30 cellular contexts compared by ENCODE assay signal in the genomic region with DNA sequence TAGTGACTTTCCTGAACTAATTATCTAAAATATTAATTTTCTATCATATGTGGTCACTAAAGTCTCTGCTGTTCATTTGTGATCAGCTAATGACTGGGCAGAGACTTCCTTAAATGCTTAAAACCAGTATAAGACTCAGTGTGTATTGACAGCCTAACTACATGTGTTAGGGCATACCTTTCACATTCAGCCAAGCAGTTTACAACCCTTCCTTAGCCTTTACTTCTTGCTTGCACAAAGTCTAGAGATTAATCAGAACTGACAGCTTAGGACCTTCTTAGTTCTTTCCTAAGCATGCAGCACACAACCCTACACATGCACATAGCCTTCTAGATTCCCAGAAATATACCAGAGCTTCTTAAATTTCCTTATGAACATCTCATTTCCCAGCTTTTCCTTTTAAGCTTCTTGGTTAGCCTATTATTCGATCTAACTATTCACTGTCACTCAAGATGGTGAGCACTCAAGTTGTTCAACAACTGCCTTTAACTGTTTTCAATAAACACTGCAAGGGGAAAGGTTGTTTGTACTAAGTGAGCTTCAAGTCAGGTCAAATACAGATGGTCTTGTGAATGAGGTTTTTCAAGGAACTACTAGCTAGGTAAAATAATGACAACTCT. TPM values are rescaled to one million over a fixed set of nuclear protein-coding genes. Genes with fewer than 3 reads are reported as not detected.
A peak's percentile ranks its signal among the peaks of the same experiment; 100 is the strongest.
DNase-seq lines count a peak whose midpoint lies in the region; ATAC-seq, FAIRE-seq and TF ChIP-seq lines count a peak whose summit lies in the region.
"Had no signal": no experiment of that assay in that cellular context is flagged by ENCODE, and none has a peak within 500 bp of the region (broad histone marks: within the 10 kb centered on the region; RNA-seq: fewer than 3 reads in every experiment).

No MANE protein-coding gene starts in this region.

- peaks cover 24% of the 10 kb centered on the region for H3K4me1 Mint-ChIP-seq in activated T-cell treated with anti-CD3 and anti-CD28 coated beads, Interleukin-2, amount 50 U/mL, for 4 hours (ENCODE audit: low read depth)

- H4K20me1 ChIP-seq in OCI-LY7 (ENCODE audit: insufficient read depth, low read length) (no peaks in the 10 kb centered on the region), K562 (replicated peaks; ENCODE audit: control insufficient read depth, insufficient read depth, low read length) (no peaks in the 10 kb centered on the region)

- no peak for TF ChIP-seq POLR2A in K562 (conservative IDR thresholded peaks at IDR 0.05)

- H3K9ac ChIP-seq in K562 (ENCODE audit: insufficient read depth in 1 of 2, low read depth in 2 of 2, low read length in 2 of 2): no peak overlapping the region

- POLR2A ChIA-PET in OCI-LY7 (lab: Charles Lee) (interaction anchor here (0.6 to 6.1 kb wide), 15 partner anchors 8 to 1989 kb away, joined by 3 to 106 read pairs (median 4); partner anchors contain the start of genes EYA3 and PTAFR), K562 (lab: Yijun Ruan, JAX) (interaction anchor here (1.0 to 3.1 kb wide), 5 partner anchors 8 to 134 kb away, joined by 3 to 21 read pairs (median 5); partner anchors contain the start of gene EYA3)

- H3K9me3 ChIP-seq in right cardiac atrium (ENCODE audit: control insufficient read depth, low read length) (no peaks in the 10 kb centered on the region), right atrium auricular region (no peaks in the 10 kb centered on the region), OCI-LY7 (ENCODE audit: low read length) (peaks cover under 1% of the 10 kb centered on the region; the same call in 1 of the 2 replicates), K562 (replicated peaks; ENCODE audit: control insufficient read depth, insufficient read depth, low read depth, low read length) (no peaks in the 10 kb centered on the region)
- H3K9me3 ChIP-seq: gastroesophageal sphincter, mucosa of descending colon, SJSA1, thoracic aorta, uterus had no signal

- H3K9me1 ChIP-seq in K562 (ENCODE audit: control insufficient read depth, insufficient read depth, low read length): no peaks in the 10 kb centered on the region

- H3K27me3 Mint-ChIP-seq in activated T-cell treated with anti-CD3 and anti-CD28 coated beads, Interleukin-2, amount 50 U/mL, for 4 hours (ENCODE audit: low read depth): no peaks in the 10 kb centered on the region
- H3K27me3 Mint-ChIP-seq: activated T-cell treated with anti-CD3 and anti-CD28 coated beads, Interleukin-2, amount 50 U/mL, for 24 hours; IgD-negative memory B cell had no signal

- no peak for TF ChIP-seq RAD21 in K562 (CRISPR knock-in tag; conservative IDR thresholded peaks at IDR 0.05 in 1 of 2, IDR thresholded peaks at IDR 0.05 in 1 of 2)

- DNase-seq in right cardiac atrium (no peak), right atrium auricular region (ENCODE audit: low spot score) (no peak), OCI-LY7 (ENCODE audit: low spot score) (no peak), K562 (ENCODE audit: extremely low read depth in 1 of 4, low spot score in 3 of 4) (no peak), urothelium cell line (ENCODE audit: low spot score) (no peak), 8988T (no peak), cortex of kidney (lab: John Stamatoyannopoulos, UW) (no peak)
- DNase-seq in activated T-cell treated with anti-CD3 and anti-CD28 coated beads, Interleukin-2, amount 50 U/mL, for 4 hours: no peak
- DNase-seq: ACHN; activated CD4-positive, alpha-beta T cell treated with anti-CD3 and anti-CD28 coated beads, Interleukin-2, amount 50 U/mL, for 1 hour; activated CD4-positive, CD25-positive, alpha-beta regulatory T cell; activated naive CD4-positive, alpha-beta T cell treated with anti-CD3 and anti-CD28 coated beads for 36 hours; activated T-cell treated with anti-CD3 and anti-CD28 coated beads, Interleukin-2, amount 50 U/mL, for 24 hours; amniotic stem cell; mammary epithelial cell; mucosa of descending colon; natural killer cell; NCI-H1048; NCI-H1694 treated with DMSO at 0.1 percent for 48 hours; NCI-H446; NCI-H748 treated with DMSO at 0.1 percent for 48 hours; RPMI8226; stimulated activated naive CD4-positive, alpha-beta T cell; uterus had no signal

- H2AFZ ChIP-seq in OCI-LY7 (ENCODE audit: low read length): no peak overlapping the region
- H2AFZ ChIP-seq in K562 (ENCODE audit: low read depth, low read length): no peak overlapping the region
- H2AFZ ChIP-seq: hepatocyte had no signal

- TF ChIP-seq EP300 in K562 (IDR thresholded peaks at IDR 0.05; ENCODE audit: low read length): no peak

- H3K4me1 ChIP-seq in right cardiac atrium (ENCODE audit: control insufficient read depth, insufficient read depth, low read length) (peaks cover 3% of the 10 kb centered on the region), right atrium auricular region (peaks cover 0 to 39% of the 10 kb centered on the region in 2 donors), OCI-LY7 (ENCODE audit: insufficient read depth, low read length, poor library complexity, severe bottlenecking) (peaks cover 100% of the 10 kb centered on the region), K562 (replicated peaks in 1 of 2; ENCODE audit: control insufficient read depth in 2 of 2, insufficient read depth in 2 of 2, low read length in 2 of 2) (peaks cover 4 to 14% of the 10 kb centered on the region in 2 experiments; a peak in 4 of 5 replicates)

- peaks cover 98% of the 10 kb centered on the region for H3K79me2 ChIP-seq in OCI-LY7 (ENCODE audit: insufficient read depth, low read depth, low read length)
- peaks cover 90% of the 10 kb centered on the region for H3K79me2 ChIP-seq in K562 (ENCODE audit: control insufficient read depth, insufficient read depth, low read length)

- H3K27ac ChIP-seq in right cardiac atrium (ENCODE audit: low read length) (peak overlapping the region; percentile 27), right atrium auricular region (peak overlapping the region in 1 of 2 donors; percentile 64), OCI-LY7 (ENCODE audit: low read depth, low read length, poor library complexity, severe bottlenecking) (peak overlapping the region; percentile 84), K562 (ENCODE audit: extremely low read depth, low read depth, low read length) (peak overlapping the region; percentile 49; the same call in 2 of the 3 replicates)
- H3K27ac ChIP-seq: gastroesophageal sphincter, hepatocyte, SJSA1, uterus had no signal

- BruUV-seq in OCI-LY7 (replicated peaks; lab: Mats Ljungman, UMichigan) (no TSS peak), K562 (replicated peaks; lab: Mats Ljungman, UMichigan) (no TSS peak)

- intact Hi-C loops in right cardiac atrium (cut with DNase I) (no loop called here), OCI-LY7 (cut with micrococcal nuclease; ENCODE audit: unreplicated experiment) (loop anchor here (10.0 kb wide), 2 partner anchors 200 to 570 kb away; partner anchors contain the start of genes RNU11, TAF12 and THEMIS2), K562 (cut with micrococcal nuclease) (no loop called here)

- no peak for TF ChIP-seq CTCF in right atrium auricular region (IDR thresholded peaks at IDR 0.05)
- TF ChIP-seq CTCF in OCI-LY7 (conservative IDR thresholded peaks at IDR 0.05; ENCODE audit: low read length): no peak
- TF ChIP-seq CTCF in K562 (IDR thresholded peaks at IDR 0.05 in 2 of 3, conservative IDR thresholded peaks at IDR 0.05 in 1 of 3; ENCODE audit: insufficient read depth in 2 of 3, low read depth in 1 of 3, low read length in 3 of 3): no peak

- H3K9me2 ChIP-seq in OCI-LY7 (ENCODE audit: insufficient read depth, low read length): no peaks in the 10 kb centered on the region

- CTCF ChIA-PET in OCI-LY7 (lab: Charles Lee; ENCODE audit: unreplicated experiment) (interaction anchor here (0.6 to 1.4 kb wide), 3 partner anchors 10 to 1255 kb away, joined by 3 to 4 read pairs (median 3); partner anchors contain the start of gene EYA3), K562 (lab: Yijun Ruan, JAX; ENCODE audit: low intra/inter-chr PET ratio) (interaction anchor here (0.8 kb wide), 1 partner anchor 13 kb away, joined by 3 read pairs; the partner anchor contains the start of gene EYA3)

- peaks cover 5% of the 10 kb centered on the region for H3K36me3 Mint-ChIP-seq in activated T-cell treated with anti-CD3 and anti-CD28 coated beads, Interleukin-2, amount 50 U/mL, for 4 hours (ENCODE audit: insufficient read depth)
- H3K36me3 Mint-ChIP-seq: natural killer cell had no signal

- FAIRE-seq in K562 (lab: Jason Lieb, UNC) (peak; percentile 69), urothelium cell line (lab: Jason Lieb, UNC) (no peak)

- H3K36me3 ChIP-seq in right atrium auricular region: peaks cover 4% of the 10 kb centered on the region
- H3K36me3 ChIP-seq in OCI-LY7 (ENCODE audit: insufficient read depth, low read length): peaks cover 32% of the 10 kb centered on the region
- peaks cover 42% of the 10 kb centered on the region for H3K36me3 ChIP-seq in K562 (ENCODE audit: control insufficient read depth, insufficient read depth, low read length)
- H3K36me3 ChIP-seq: uterus had no signal

- peak overlapping the region; percentile 61 for H3K4me2 ChIP-seq in OCI-LY7 (ENCODE audit: low read length)
- 0 out of 2 replicates have a peak overlapping the region, but pooled peaks have one; percentile 14 for H3K4me2 ChIP-seq in K562 (ENCODE audit: insufficient read depth, low read length)
- H3K4me2 ChIP-seq: hepatocyte had no signal

- H3K4me3 ChIP-seq in right cardiac atrium (ENCODE audit: low read length): no peak overlapping the region
- H3K4me3 ChIP-seq in right atrium auricular region: no peak overlapping the region
- H3K4me3 ChIP-seq in OCI-LY7 (ENCODE audit: low read depth, low read length, poor library complexity, severe bottlenecking): peak overlapping the region; percentile 29
- no peak overlapping the region for H3K4me3 ChIP-seq in K562
- H3K4me3 ChIP-seq: gastroesophageal sphincter, hepatocyte, mucosa of descending colon, SJSA1, thoracic aorta, uterus had no signal

- in situ Hi-C loops in K562 (cut with MboI): no loop called here

- H3K4me3 Mint-ChIP-seq in activated T-cell treated with anti-CD3 and anti-CD28 coated beads, Interleukin-2, amount 50 U/mL, for 4 hours: no peak overlapping the region
- H3K4me3 Mint-ChIP-seq: activated naive CD4-positive, alpha-beta T cell treated with anti-CD3 and anti-CD28 coated beads for 36 hours; activated T-cell treated with anti-CD3 and anti-CD28 coated beads, Interleukin-2, amount 50 U/mL, for 24 hours; natural killer cell; T-helper 1 cell treated with Interleukin-12 subunit alpha and Interleukin-12 subunit beta and Interleukin-4 antibody, amounts not matched to agents 30 μg/mL and 1 μg/mL, for 36 hours had no signal

- ATAC-seq in right cardiac atrium (no peak), K562 (peak; percentile 51)
- ATAC-seq in activated T-cell treated with anti-CD3 and anti-CD28 coated beads, Interleukin-2, amount 50 U/mL, for 4 hours: no peak
- ATAC-seq: gastroesophageal sphincter, mucosa of descending colon, natural killer cell had no signal

- 96% methylated on average over 1 of the region's 1 CpG for WGBS in right cardiac atrium
- WGBS in K562 (ENCODE audit: insufficient coverage, low coverage, missing lambda C conversion rate): 54% methylated on average over 1 of the region's 1 CpG

- H3K9me3 Mint-ChIP-seq in activated T-cell treated with anti-CD3 and anti-CD28 coated beads, Interleukin-2, amount 50 U/mL, for 4 hours: no peaks in the 10 kb centered on the region
- H3K9me3 Mint-ChIP-seq: activated naive CD4-positive, alpha-beta T cell treated with anti-CD3 and anti-CD28 coated beads for 36 hours; activated T-cell treated with anti-CD3 and anti-CD28 coated beads, Interleukin-2, amount 50 U/mL, for 24 hours; IgD-negative memory B cell; natural killer cell; T-helper 1 cell treated with Interleukin-12 subunit alpha and Interleukin-12 subunit beta and Interleukin-4 antibody, amounts not matched to agents 30 μg/mL and 1 μg/mL, for 36 hours had no signal

- H3K27me3 ChIP-seq in right cardiac atrium (ENCODE audit: control insufficient read depth, insufficient read depth): no peaks in the 10 kb centered on the region
- H3K27me3 ChIP-seq in right atrium auricular region: no peaks in the 10 kb centered on the region
- no peaks in the 10 kb centered on the region for H3K27me3 ChIP-seq in K562 (ENCODE audit: control insufficient read depth in 2 of 2, insufficient read depth in 2 of 2, low read length in 2 of 2)
- H3K27me3 ChIP-seq: gastroesophageal sphincter, hepatocyte, SJSA1, uterus had no signal

RNA-seq across cellular contexts. Expression of gene EYA3, which starts 13.4 kb away (rescaled TPM):
- 10 to 100 TPM; 17.4 to 22.7 (median 19.5) TPM for total RNA-seq in right cardiac atrium
- polyA plus RNA-seq in right cardiac atrium: 5.8 TPM
- total RNA-seq in right atrium auricular region: 10 to 100 TPM; 13.6 to 15.6 TPM
- total RNA-seq in OCI-LY7 (2014; rRNA removed; shearing (Covaris generic)): 24.1 and 29.0 TPM in 2 replicates
- 104 and 114 TPM in 2 replicates for total RNA-seq in OCI-LY7 (2022)
- total RNA-seq in K562 (2011; cell fraction: chromatin; rRNA removed; ENCODE audit: low replicate concordance): 65.3 and 113 TPM in 2 replicates
- 27.8 and 35.9 TPM in 2 replicates for total RNA-seq in K562 (2011; cell fraction: nucleolus; rRNA removed)
- 43.1 and 57.6 TPM in 2 replicates for total RNA-seq in K562 (2011; cell fraction: nucleoplasm; rRNA removed)
- total RNA-seq in K562 (2014; rRNA removed): 19.4 and 21.7 TPM in 2 replicates
- total RNA-seq in K562 (2014; rRNA removed; fragmentation: Illumina TruSeq; extraction: Trizol): 51.3 and 55.7 TPM in 2 replicates
- 45.4 and 48.1 TPM in 2 replicates for total RNA-seq in K562 (2015; rRNA removed; fragmentation: Illumina TruSeq; extraction: Trizol)
- 45.6 and 51.3 TPM in 2 replicates for total RNA-seq in K562 (2021)
- polyA plus RNA-seq in K562 (2011; rRNA removed): 64.0 and 74.6 TPM in 2 replicates
- 38.9 and 49.0 TPM in 2 replicates for polyA plus RNA-seq in K562 (2011; cell fraction: cytosol; rRNA removed)
- polyA plus RNA-seq in K562 (2011; cell fraction: nucleus; rRNA removed): 44.1 and 52.2 TPM in 2 replicates
- polyA plus RNA-seq in K562 (2012): 19.5 and 28.8 TPM in 2 replicates
- 35.2 and 41.9 TPM in 2 replicates for polyA plus RNA-seq in K562 (2014; fragmentation: Illumina TruSeq; extraction: Trizol)
- polyA plus RNA-seq in K562 (2014; fragmentation: Nextera tagmentation; extraction: Ambion mirVana): 10 to 100 TPM; 29.4 to 43.6 TPM
- 27.7 and 30.0 TPM in 2 replicates for polyA plus RNA-seq in K562 (2014; rRNA removed)
- 119 and 132 TPM in 2 replicates for polyA minus RNA-seq in K562 (2011; rRNA and poly(A)+ RNA removed)
- 36.9 and 40.8 TPM in 2 replicates for polyA minus RNA-seq in K562 (2011; cell fraction: cytosol; rRNA and poly(A)+ RNA removed)
- 20.6 and 42.0 TPM in 2 replicates for polyA minus RNA-seq in K562 (2011; cell fraction: nucleus; rRNA and poly(A)+ RNA removed)
- 10 to 100 TPM; 26.6 to 29.6 (median 28.1) TPM for total RNA-seq in activated T-cell treated with anti-CD3 and anti-CD28 coated beads, Interleukin-2, amount 50 U/mL, for 4 hours
